ENCODE assay signal across 8 cellular contexts in genomic region chr2:24489942-24490673, GRCh38. TPM values are rescaled to one million over a fixed set of nuclear protein-coding genes. Genes with fewer than 3 reads are reported as not detected.
DNase-seq lines count a peak whose midpoint lies in the region; ATAC-seq, FAIRE-seq and TF ChIP-seq lines count a peak whose summit lies in the region.

No MANE protein-coding gene starts in this region.

- no peaks in the 10 kb centered on the region for H3K9me2 ChIP-seq in OCI-LY7 (ENCODE audit: insufficient read depth, low read length)

- H2BK5ac ChIP-seq in mesenchymal stem cell (ENCODE audit: low read depth, low read length, poor library complexity, severe bottlenecking): no peak overlapping the region

- no peak overlapping the region for H4K91ac ChIP-seq in mesenchymal stem cell (ENCODE audit: low read length)

- peaks cover 18% of the 10 kb centered on the region for H3K79me1 ChIP-seq in mesenchymal stem cell (replicated peaks; ENCODE audit: low read length, poor library complexity, severe bottlenecking)

- H3K14ac ChIP-seq in mesenchymal stem cell (ENCODE audit: low read length in 2 of 2): no peak overlapping the region

- H3K4me3 ChIP-seq in OCI-LY7 (ENCODE audit: low read depth, low read length, poor library complexity, severe bottlenecking): peak overlapping the region; percentile 70
- peak overlapping the region in 1 of 2 experiments; percentile 76 for H3K4me3 ChIP-seq in mesenchymal stem cell (ENCODE audit: insufficient read depth in 1 of 2, low read depth in 1 of 2, low read length in 2 of 2)

- peaks cover 2% of the 10 kb centered on the region for H3K27me3 Mint-ChIP-seq in activated CD4-positive, alpha-beta T cell treated with anti-CD3 and anti-CD28 coated beads, Interleukin-2, amount 10 ng/mL, durations not matched to agents 24 days and 14 days
- H3K27me3 Mint-ChIP-seq in central memory CD8-positive, alpha-beta T cell: no peaks in the 10 kb centered on the region

- peak overlapping the region; percentile 72 for H4K8ac ChIP-seq in mesenchymal stem cell (ENCODE audit: low read length)

- H2AFZ ChIP-seq in OCI-LY7 (ENCODE audit: low read length) (peak overlapping the region; percentile 87), mesenchymal stem cell (ENCODE audit: low read depth, low read length) (peak overlapping the region; percentile 73)

- H3K9ac ChIP-seq in mesenchymal stem cell (ENCODE audit: low read length): peak overlapping the region; percentile 92

- peaks cover 22% of the 10 kb centered on the region for H3K4me1 ChIP-seq in OCI-LY7 (ENCODE audit: insufficient read depth, low read length, poor library complexity, severe bottlenecking)
- H3K4me1 ChIP-seq in mesenchymal stem cell (ENCODE audit: control insufficient read depth, insufficient read depth, low read depth, low read length): peaks cover 8% of the 10 kb centered on the region

- peaks cover 4% of the 10 kb centered on the region for H3K36me3 Mint-ChIP-seq in activated CD4-positive, alpha-beta T cell treated with anti-CD3 and anti-CD28 coated beads, Interleukin-2, amount 10 ng/mL, durations not matched to agents 24 days and 14 days (ENCODE audit: low read depth)
- H3K36me3 Mint-ChIP-seq in central memory CD8-positive, alpha-beta T cell (ENCODE audit: insufficient read depth): peaks cover 10% of the 10 kb centered on the region

- no peak for TF ChIP-seq POLR2A in GM12891 (IDR thresholded peaks at IDR 0.05; ENCODE audit: low read depth, low read length)

- peaks cover 39% of the 10 kb centered on the region for H3K4me1 Mint-ChIP-seq in activated CD4-positive, alpha-beta T cell treated with anti-CD3 and anti-CD28 coated beads, Interleukin-2, amount 10 ng/mL, durations not matched to agents 24 days and 14 days
- H3K4me1 Mint-ChIP-seq in central memory CD8-positive, alpha-beta T cell: peaks cover 46% of the 10 kb centered on the region

- no peak for TF ChIP-seq CTCF in OCI-LY7 (conservative IDR thresholded peaks at IDR 0.05; ENCODE audit: low read length)

- POLR2A ChIA-PET in OCI-LY7 (lab: Charles Lee): no interaction called here

- 7% methylated on average over 18 of the region's 19 CpGs for WGBS in mesenchymal stem cell

- H4K20me1 ChIP-seq in OCI-LY7 (ENCODE audit: insufficient read depth, low read length): no peaks in the 10 kb centered on the region

- H3K4me2 ChIP-seq in OCI-LY7 (ENCODE audit: low read length) (peak overlapping the region; percentile 85), mesenchymal stem cell (ENCODE audit: low read length, poor library complexity, severe bottlenecking) (peak overlapping the region; percentile 31)

- peak; percentile 68 for DNase-seq in activated CD4-positive, alpha-beta T cell treated with anti-CD3 and anti-CD28 coated beads, Interleukin-2, amount 10 ng/mL, durations not matched to agents 24 days and 14 days
- DNase-seq in activated CD4-positive, alpha-beta T cell treated with anti-CD3 and anti-CD28 coated beads for 1 hour: no peak
- DNase-seq in OCI-LY7 (ENCODE audit: low spot score): no peak
- no peak for DNase-seq in central memory CD8-positive, alpha-beta T cell (ENCODE audit: low spot score in 2 of 2)
- DNase-seq in mesenchymal stem cell: peak; percentile 69
- DNase-seq in urothelium cell line (ENCODE audit: low spot score): peak; percentile 65
- DNase-seq in activated gamma-delta T cell treated with Interleukin-2 at 50 U/mL for 16 hours: no peak
- DNase-seq in GM12891 (ENCODE audit: insufficient read length, low spot score): no peak

- H3K18ac ChIP-seq in mesenchymal stem cell (ENCODE audit: low read depth in 1 of 2, low read length in 2 of 2): peak overlapping the region in 1 of 2 experiments; percentile 43

- BruUV-seq in OCI-LY7 (replicated peaks; lab: Mats Ljungman, UMichigan): no TSS peak

- H3K79me2 ChIP-seq in OCI-LY7 (ENCODE audit: insufficient read depth, low read depth, low read length): no peaks in the 10 kb centered on the region

- H2BK12ac ChIP-seq in mesenchymal stem cell (ENCODE audit: low read length in 2 of 2): no peak overlapping the region

- intact Hi-C loops in activated CD4-positive, alpha-beta T cell treated with anti-CD3 and anti-CD28 coated beads, Interleukin-2, amount 10 ng/mL, durations not matched to agents 24 days and 14 days (cut with micrococcal nuclease): loop anchor here (2.0 kb wide), 3 partner anchors 87 to 337 kb away; partner anchors contain the start of genes CENPO and PTRHD1
- intact Hi-C loops in OCI-LY7 (cut with micrococcal nuclease; ENCODE audit: unreplicated experiment): loop anchor here (2.0 to 10.0 kb wide), 3 partner anchors 302 to 545 kb away; partner anchors contain the start of genes CENPO, PTRHD1 and UBXN2A

- H3K4me3 Mint-ChIP-seq in activated CD4-positive, alpha-beta T cell treated with anti-CD3 and anti-CD28 coated beads, Interleukin-2, amount 10 ng/mL, durations not matched to agents 24 days and 14 days: peak overlapping the region; percentile 96
- H3K4me3 Mint-ChIP-seq in central memory CD8-positive, alpha-beta T cell: peak overlapping the region; percentile 75

- no peak overlapping the region for H2AK5ac ChIP-seq in mesenchymal stem cell (ENCODE audit: low read length, severe bottlenecking)

- FAIRE-seq in urothelium cell line (lab: Jason Lieb, UNC): no peak
- no peak for FAIRE-seq in GM12891 (lab: Jason Lieb, UNC)

- H3K23ac ChIP-seq in mesenchymal stem cell (ENCODE audit: low read length in 2 of 2): no peak overlapping the region

- ATAC-seq in central memory CD8-positive, alpha-beta T cell (replicated peaks; ENCODE audit: extremely low read depth, poor library complexity, severe bottlenecking): no peak

- no peaks in the 10 kb centered on the region for H3K9me3 Mint-ChIP-seq in activated CD4-positive, alpha-beta T cell treated with anti-CD3 and anti-CD28 coated beads, Interleukin-2, amount 10 ng/mL, durations not matched to agents 24 days and 14 days
- no peaks in the 10 kb centered on the region for H3K9me3 Mint-ChIP-seq in central memory CD8-positive, alpha-beta T cell

- H3K36me3 ChIP-seq in OCI-LY7 (ENCODE audit: insufficient read depth, low read length) (no peaks in the 10 kb centered on the region), mesenchymal stem cell (ENCODE audit: control insufficient read depth in 1 of 2, insufficient read depth in 2 of 2, low read depth in 1 of 2, low read length in 2 of 2) (no peaks in the 10 kb centered on the region)

- CTCF ChIA-PET in OCI-LY7 (lab: Charles Lee; ENCODE audit: unreplicated experiment): no interaction called here

- peak overlapping the region; percentile 59 for H3K27ac ChIP-seq in OCI-LY7 (ENCODE audit: low read depth, low read length, poor library complexity, severe bottlenecking)
- peak overlapping the region; percentile 85 for H3K27ac ChIP-seq in mesenchymal stem cell (ENCODE audit: low read length, poor library complexity, severe bottlenecking)

- peak overlapping the region; percentile 85 for H2BK120ac ChIP-seq in mesenchymal stem cell (ENCODE audit: low read depth, low read length)

- peak overlapping the region; percentile 92 for H3K27ac Mint-ChIP-seq in activated CD4-positive, alpha-beta T cell treated with anti-CD3 and anti-CD28 coated beads, Interleukin-2, amount 10 ng/mL, durations not matched to agents 24 days and 14 days
- peak overlapping the region; percentile 98 for H3K27ac Mint-ChIP-seq in central memory CD8-positive, alpha-beta T cell (ENCODE audit: low read depth)

- no peak overlapping the region for H2BK15ac ChIP-seq in mesenchymal stem cell (ENCODE audit: low read depth, poor library complexity, severe bottlenecking)

- H3K27me3 ChIP-seq in mesenchymal stem cell (ENCODE audit: control insufficient read depth in 1 of 2, insufficient read depth in 1 of 2, low read length in 2 of 2): no peaks in the 10 kb centered on the region

- H3K9me3 ChIP-seq in OCI-LY7 (ENCODE audit: low read length) (no peaks in the 10 kb centered on the region), mesenchymal stem cell (ENCODE audit: control insufficient read depth, low read length) (no peaks in the 10 kb centered on the region)

- peak overlapping the region in 1 of 2 experiments; percentile 48 for H3K4ac ChIP-seq in mesenchymal stem cell (ENCODE audit: low read depth in 1 of 2, low read length in 2 of 2)

TF ChIP-seq in GM12891, 5 proteins besides CTCF, POLR2A, EP300 and RAD21:
- TF ChIP-seq SPI1 (IDR thresholded peaks at IDR 0.05; ENCODE audit: low read depth, low read length) (no peak), POU2F2 (IDR thresholded peaks at IDR 0.05; ENCODE audit: low read depth, low read length) (no peak), TAF1 (IDR thresholded peaks at IDR 0.05; ENCODE audit: low read depth, low read length) (no peak), POLR2AphosphoS5 (IDR thresholded peaks at IDR 0.05; ENCODE audit: low read depth, low read length) (no peak), PAX5 (IDR thresholded peaks at IDR 0.05; ENCODE audit: insufficient read depth, low read length, severe bottlenecking) (no peak)

RNA-seq across cellular contexts. Expression of gene NCOA1, which starts 0.9 kb away (rescaled TPM):
- 24.6 and 25.9 TPM in 2 replicates for total RNA-seq in activated CD4-positive, alpha-beta T cell treated with anti-CD3 and anti-CD28 coated beads, Interleukin-2, amount 10 ng/mL, durations not matched to agents 24 days and 14 days
- 4.3 and 6.1 TPM in 2 replicates for total RNA-seq in OCI-LY7 (2014; rRNA removed; shearing (Covaris generic))
- total RNA-seq in OCI-LY7 (2022): 12.1 and 17.5 TPM in 2 replicates
- polyA plus RNA-seq in mesenchymal stem cell (2013, experiment 1 of 2): 15.8 TPM
- polyA plus RNA-seq in mesenchymal stem cell (2013, experiment 2 of 2): 15.6 TPM
- 11.7 TPM for polyA plus RNA-seq in GM12891 (2012; ENCODE audit: low read depth, missing spikeins)

Comparison
In these comparisons a context has a peak if more than half of its experiments do, and no peak if none do; other contexts are left out.
1. DNase-seq: peak in activated CD4-positive, alpha-beta T cell treated with anti-CD3 and anti-CD28 coated beads, Interleukin-2, amount 10 ng/mL, durations not matched to agents 24 days and 14 days (single experiment), mesenchymal stem cell (single experiment) and urothelium cell line (single experiment); none in activated CD4-positive, alpha-beta T cell treated with anti-CD3 and anti-CD28 coated beads for 1 hour (single experiment), OCI-LY7 (single experiment), central memory CD8-positive, alpha-beta T cell (0 of 2), activated gamma-delta T cell treated with Interleukin-2 at 50 U/mL for 16 hours (single experiment) and GM12891 (single experiment).